Comparison of ENCODE assay signal across 21 cellular contexts in genomic region chr12:48973084-48973483, GRCh38. TPM values are rescaled to one million over a fixed set of nuclear protein-coding genes. Genes with fewer than 3 reads are reported as not detected.
A peak's percentile ranks its signal among the peaks of the same experiment; 100 is the strongest.
DNase-seq lines count a peak whose midpoint lies in the region; ATAC-seq and TF ChIP-seq lines count a peak whose summit lies in the region.
"Had no signal": no experiment of that assay in that cellular context is flagged by ENCODE, and none has a peak within 500 bp of the region (broad histone marks: within the 10 kb centered on the region; RNA-seq: fewer than 3 reads in every experiment).

No MANE protein-coding gene starts in this region.

- H3K27ac ChIP-seq in HEK293 (ENCODE audit: extremely low read depth, low read depth, low read length) (no peak overlapping the region), parathyroid adenoma (no peak overlapping the region), WERI-Rb-1 (no peak overlapping the region)
- H3K27ac ChIP-seq: 22Rv1, SK-N-MC had no signal

- POLR2A ChIA-PET in HEK293 (lab: Yijun Ruan, JAX) = no interaction called here

- peak overlapping the region; percentile 20 for H2AFZ ChIP-seq in parathyroid adenoma

- H3K9ac ChIP-seq in parathyroid adenoma = no peak overlapping the region

- H3K4me1 ChIP-seq in HEK293 (ENCODE audit: control insufficient read depth, insufficient read depth, low read length) (peaks cover 9% of the 10 kb centered on the region), parathyroid adenoma (peaks cover 31% of the 10 kb centered on the region)

- TF ChIP-seq CTCF in HEK293 (tag by site-specific recombination; IDR thresholded peaks at IDR 0.05) (no peak), fibroblast of the aortic adventitia (IDR thresholded peaks at IDR 0.05; ENCODE audit: insufficient read depth, low read length) (no peak), parathyroid adenoma (IDR thresholded peaks at IDR 0.05) (no peak), WERI-Rb-1 (IDR thresholded peaks at IDR 0.05; ENCODE audit: low read depth, low read length) (no peak)

- H3K4me3 ChIP-seq in HEK293 (ENCODE audit: low read depth, low read length) = no peak overlapping the region
- no peak overlapping the region for H3K4me3 ChIP-seq in fibroblast of the aortic adventitia (ENCODE audit: low read depth, low read length)
- H3K4me3 ChIP-seq in parathyroid adenoma (ENCODE audit: low read depth, low read length) = no peak overlapping the region
- no peak overlapping the region for H3K4me3 ChIP-seq in WERI-Rb-1 (ENCODE audit: low read depth, low read length)
- H3K4me3 ChIP-seq: SK-N-MC had no signal

- H3K36me3 ChIP-seq in HEK293 (ENCODE audit: control insufficient read depth in 2 of 2, insufficient read depth in 1 of 2, low read length in 2 of 2) (no peaks in the 10 kb centered on the region), parathyroid adenoma (ENCODE audit: control insufficient read depth, insufficient read depth, low read length) (no peaks in the 10 kb centered on the region), WERI-Rb-1 (no peaks in the 10 kb centered on the region)

- no peaks in the 10 kb centered on the region for H3K27me3 ChIP-seq in parathyroid adenoma (ENCODE audit: control insufficient read depth, insufficient read depth, low read length)
- peaks cover 30% of the 10 kb centered on the region for H3K27me3 ChIP-seq in WERI-Rb-1 (ENCODE audit: insufficient read depth, low read depth, severe bottlenecking)

- no peaks in the 10 kb centered on the region for H3K79me2 ChIP-seq in parathyroid adenoma

- ATAC-seq in Right ventricle myocardium superior (ENCODE audit: poor library complexity) (peak; percentile 32), HG02938 (IDR thresholded peaks at IDR 0.05; ENCODE audit: unreplicated experiment) (no peak)
- ATAC-seq: Panc1 had no signal

- CTCF ChIA-PET in HEK293 (lab: Yijun Ruan, JAX) = interaction anchor here (0.5 to 1.6 kb wide), 3 partner anchors 15 to 37 kb away, joined by 3 to 4 read pairs (median 3); no protein-coding TSS in a partner anchor

- intact Hi-C loops in Right ventricle myocardium superior (cut with DNase I) (no loop called here), cardiac septum (cut with DNase I) (no loop called here)

- no peak overlapping the region for H3K4me2 ChIP-seq in parathyroid adenoma (ENCODE audit: low read length)

- H3K9me3 ChIP-seq in HEK293 (ENCODE audit: control insufficient read depth, insufficient read depth, low read depth, low read length) = no peaks in the 10 kb centered on the region
- no peaks in the 10 kb centered on the region for H3K9me3 ChIP-seq in parathyroid adenoma (ENCODE audit: control insufficient read depth, low read length)
- no peaks in the 10 kb centered on the region for H3K9me3 ChIP-seq in WERI-Rb-1 (ENCODE audit: severe bottlenecking)

- DNase-seq in Right ventricle myocardium superior (no peak), cardiac septum (ENCODE audit: low spot score) (no peak), fibroblast of the aortic adventitia (ENCODE audit: low read depth) (peak; percentile 20), NCI-H2081 treated with DMSO at 0.1 percent for 48 hours (lab: John Stamatoyannopoulos, UW) (no peak), WERI-Rb-1 (no peak)
- DNase-seq: CD4-positive, CD25-positive, alpha-beta regulatory T cell; COR-L47; DMS 273 treated with DMSO at 0.1 percent for 48 hours; GOT3; NCI-H1417 treated with DMSO at 0.1 percent for 48 hours; NCI-H1930; NCI-H345; NCI-H524 treated with DMSO at 0.1 percent for 48 hours had no signal

TF ChIP-seq in HEK293, 187 proteins besides CTCF, POLR2A, EP300 and RAD21:
- TF ChIP-seq PRDM10 (tag by site-specific recombination; IDR thresholded peaks at IDR 0.05) (peak; percentile 30; the same call in 1 of the 2 replicates), ZNF473 (tag by site-specific recombination; IDR thresholded peaks at IDR 0.05) (no peak)

RNA-seq across cellular contexts. Expression of gene WNT10B, which starts 1.5 kb away (rescaled TPM):
- total RNA-seq in Right ventricle myocardium superior (0.40 TPM), cardiac septum (0.16 TPM), fibroblast of the aortic adventitia (ENCODE audit: low replicate concordance) (0.18 and 0.98 TPM in 2 replicates)

RNA-seq across cellular contexts. Expression of gene WNT1, which starts 5.0 kb away (rescaled TPM):
- total RNA-seq in Right ventricle myocardium superior = not detected
- total RNA-seq in cardiac septum = not detected
- total RNA-seq in fibroblast of the aortic adventitia (ENCODE audit: low replicate concordance) = not detected in 2 replicates
- total RNA-seq: B cell, Daoy had no signal

RNA-seq across cellular contexts. Expression of gene ARF3, which starts 15.8 kb away (rescaled TPM):
- total RNA-seq in Right ventricle myocardium superior (43.7 TPM), cardiac septum (59.5 TPM), fibroblast of the aortic adventitia (ENCODE audit: low replicate concordance) (39.7 and 65.3 TPM in 2 replicates)

RNA-seq across cellular contexts. Expression of gene DDN, which starts 26.1 kb away (rescaled TPM):
- total RNA-seq in Right ventricle myocardium superior (0.78 TPM), cardiac septum (1.00 TPM), fibroblast of the aortic adventitia (ENCODE audit: low replicate concordance) (0.08 and 0.09 TPM in 2 replicates)

RNA-seq across cellular contexts. Expression of gene PRKAG1, which starts 45.5 kb away (rescaled TPM):
- total RNA-seq in Right ventricle myocardium superior (92.8 TPM), cardiac septum (80.4 TPM), fibroblast of the aortic adventitia (ENCODE audit: low replicate concordance) (52.4 and 95.9 TPM in 2 replicates)
